8 cellular contexts compared by ENCODE assay signal in the genomic region with DNA sequence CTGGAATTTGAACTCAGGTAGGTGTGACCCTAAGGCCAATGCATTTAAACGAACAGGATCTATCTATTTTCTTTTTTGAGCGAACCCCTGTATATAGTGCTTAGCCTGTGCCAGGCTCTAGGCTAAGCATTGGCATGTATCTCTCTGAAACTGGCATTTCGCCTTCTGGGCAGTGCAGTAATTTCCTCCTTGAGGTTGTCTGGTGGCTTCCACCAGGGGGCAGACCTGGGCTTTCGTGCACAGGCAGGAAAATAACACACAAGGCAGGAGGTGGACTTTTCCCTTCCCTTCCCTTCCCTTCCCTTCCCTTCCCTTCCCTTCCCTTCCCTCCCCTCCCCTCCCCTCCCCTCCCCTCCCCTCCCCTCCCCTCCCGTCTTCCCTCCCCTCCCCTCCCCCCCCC. TPM values are rescaled to one million over a fixed set of nuclear protein-coding genes. Genes with fewer than 3 reads are reported as not detected.
DNase-seq lines count a peak whose midpoint lies in the region; ATAC-seq, FAIRE-seq and TF ChIP-seq lines count a peak whose summit lies in the region.

No MANE protein-coding gene starts in this region.

- H3K79me2 ChIP-seq in astrocyte (ENCODE audit: insufficient read depth, low read length) (no peaks in the 10 kb centered on the region), hepatocyte (no peaks in the 10 kb centered on the region)

- H3K36me3 Mint-ChIP-seq in astrocyte (ENCODE audit: low read depth, unreplicated experiment) = no peaks in the 10 kb centered on the region

- ATAC-seq in HG03139 (IDR thresholded peaks at IDR 0.05; ENCODE audit: unreplicated experiment) (no peak), GM21529 (IDR thresholded peaks at IDR 0.05; ENCODE audit: unreplicated experiment) (no peak)

- H3K27ac ChIP-seq in astrocyte (ENCODE audit: low read depth, low read length) = no peak overlapping the region
- H3K27ac ChIP-seq in hepatocyte = no peak overlapping the region
- H3K27ac ChIP-seq in small intestine (ENCODE audit: low read depth in 1 of 2, low read length in 1 of 2) = peak overlapping the region in 1 of 2 donors; percentile 57

- H3K4me1 Mint-ChIP-seq in astrocyte (ENCODE audit: low read depth, unreplicated experiment) = no peaks in the 10 kb centered on the region

- H3K4me1 ChIP-seq in astrocyte (ENCODE audit: insufficient read depth, low read length) (no peaks in the 10 kb centered on the region), hepatocyte (ENCODE audit: insufficient read depth) (no peaks in the 10 kb centered on the region), small intestine (ENCODE audit: control insufficient read depth in 2 of 2, insufficient read depth in 1 of 2, low read depth in 1 of 2, low read length in 1 of 2) (no peaks in the 10 kb centered on the region)

- H3K4me2 ChIP-seq in astrocyte (ENCODE audit: low read length) (no peak overlapping the region), hepatocyte (no peak overlapping the region)

- no peaks in the 10 kb centered on the region for H3K9me3 ChIP-seq in astrocyte (ENCODE audit: insufficient read depth, low read depth, low read length)
- no peaks in the 10 kb centered on the region for H3K9me3 ChIP-seq in hepatocyte (ENCODE audit: low read depth)
- H3K9me3 ChIP-seq in small intestine (ENCODE audit: control insufficient read depth, low read depth) = no peaks in the 10 kb centered on the region

- H3K27ac Mint-ChIP-seq in astrocyte (ENCODE audit: unreplicated experiment) = no peak overlapping the region

- no peak overlapping the region for H3K9ac ChIP-seq in astrocyte (ENCODE audit: low read length)

- no peaks in the 10 kb centered on the region for H3K36me3 ChIP-seq in astrocyte (ENCODE audit: insufficient read depth, low read length)
- H3K36me3 ChIP-seq in hepatocyte (replicated peaks; ENCODE audit: insufficient read depth, low read depth) = no peaks in the 10 kb centered on the region
- no peaks in the 10 kb centered on the region for H3K36me3 ChIP-seq in small intestine (ENCODE audit: control insufficient read depth in 2 of 2, insufficient read depth in 2 of 2, low read length in 2 of 2)

- H3K27me3 Mint-ChIP-seq in astrocyte (ENCODE audit: low read depth, unreplicated experiment) = peaks cover 1% of the 10 kb centered on the region

- no peak overlapping the region for H3K4me3 ChIP-seq in astrocyte (ENCODE audit: insufficient read depth, low read depth, low read length)
- no peak overlapping the region for H3K4me3 ChIP-seq in hepatocyte
- no peak overlapping the region for H3K4me3 ChIP-seq in small intestine (ENCODE audit: low read depth in 1 of 2, low read length in 2 of 2)

- no peaks in the 10 kb centered on the region for H3K9me2 ChIP-seq in hepatocyte (replicated peaks; ENCODE audit: insufficient read depth)

- DNase-seq in GM03348 (ENCODE audit: low spot score) = peak; percentile 84
- peak; percentile 77 for DNase-seq in NAMALWA (ENCODE audit: low spot score)
- peak; percentile 48 for DNase-seq in T-helper 22 cell (ENCODE audit: low read depth)
- DNase-seq in astrocyte (ENCODE audit: low read depth) = peak; percentile 5
- DNase-seq in hepatocyte (ENCODE audit: low spot score) = peak; percentile 76
- DNase-seq in small intestine = peak; percentile 93

- FAIRE-seq in astrocyte (lab: Jason Lieb, UNC) (no peak), small intestine (lab: Jason Lieb, UNC) (no peak)

- TF ChIP-seq CTCF in astrocyte (IDR thresholded peaks at IDR 0.05; ENCODE audit: insufficient read depth, low read depth, low read length) = peak; percentile 44
- peak; percentile 51 for TF ChIP-seq CTCF in hepatocyte (IDR thresholded peaks at IDR 0.05; ENCODE audit: poor library complexity)

- no peaks in the 10 kb centered on the region for H3K9me3 Mint-ChIP-seq in astrocyte (ENCODE audit: unreplicated experiment)

- WGBS in hepatocyte (ENCODE audit: low lambda C conversion rate, missing lambda C conversion rate) = 24% methylated on average over 3 of the region's 5 CpGs
- 2 to 10% (median 6%) methylated on average over 4 of the region's 5 CpGs for WGBS in small intestine, 3 donors

- H3K4me3 Mint-ChIP-seq in astrocyte (ENCODE audit: unreplicated experiment) = no peak overlapping the region

- H4K20me1 ChIP-seq in astrocyte (ENCODE audit: insufficient read depth, low read length) = no peaks in the 10 kb centered on the region
- H4K20me1 ChIP-seq in hepatocyte (ENCODE audit: insufficient read depth, poor library complexity, severe bottlenecking) = no peaks in the 10 kb centered on the region

- H2AFZ ChIP-seq in astrocyte (ENCODE audit: low read depth, low read length) (no peak overlapping the region), hepatocyte (no peak overlapping the region)

- no peaks in the 10 kb centered on the region for H3K27me3 ChIP-seq in astrocyte (ENCODE audit: insufficient read depth, low read length)
- peaks cover 5% of the 10 kb centered on the region for H3K27me3 ChIP-seq in hepatocyte
- no peaks in the 10 kb centered on the region for H3K27me3 ChIP-seq in small intestine (ENCODE audit: control insufficient read depth in 2 of 2, insufficient read depth in 2 of 2, low read length in 2 of 2)

RNA-seq across cellular contexts. Expression of a gene that starts 34.4 kb away (rescaled TPM):
- total RNA-seq in astrocyte = 2.1 and 2.5 TPM in 2 replicates
- total RNA-seq in hepatocyte = 0.40 and 0.70 TPM in 2 replicates
- polyA plus RNA-seq in hepatocyte = 0.74 and 0.92 TPM in 2 replicates
- 1 to 10 TPM; 2.3 to 5.1 (median 2.9) TPM for polyA plus RNA-seq in small intestine

RNA-seq across cellular contexts. Expression of a gene that starts 46.6 kb away (rescaled TPM):
- total RNA-seq in astrocyte (not detected in 2 replicates), hepatocyte (1.6 and 2.0 TPM in 2 replicates)
- polyA plus RNA-seq in hepatocyte (1.4 and 3.3 TPM in 2 replicates), small intestine (100 to 1,000 TPM; 144 to 416 (median 338) TPM)

Comparison
In these comparisons a context has a peak if more than half of its experiments do, and no peak if none do; other contexts are left out.
1. DNase-seq: peak in every context shown above with its lines; median percentile 93 in small intestine; 84 in GM03348; 77 in NAMALWA; 76 in hepatocyte; 48 in T-helper 22 cell; 5 in astrocyte.